17 cellular contexts compared by ENCODE assay signal in the genomic region with DNA sequence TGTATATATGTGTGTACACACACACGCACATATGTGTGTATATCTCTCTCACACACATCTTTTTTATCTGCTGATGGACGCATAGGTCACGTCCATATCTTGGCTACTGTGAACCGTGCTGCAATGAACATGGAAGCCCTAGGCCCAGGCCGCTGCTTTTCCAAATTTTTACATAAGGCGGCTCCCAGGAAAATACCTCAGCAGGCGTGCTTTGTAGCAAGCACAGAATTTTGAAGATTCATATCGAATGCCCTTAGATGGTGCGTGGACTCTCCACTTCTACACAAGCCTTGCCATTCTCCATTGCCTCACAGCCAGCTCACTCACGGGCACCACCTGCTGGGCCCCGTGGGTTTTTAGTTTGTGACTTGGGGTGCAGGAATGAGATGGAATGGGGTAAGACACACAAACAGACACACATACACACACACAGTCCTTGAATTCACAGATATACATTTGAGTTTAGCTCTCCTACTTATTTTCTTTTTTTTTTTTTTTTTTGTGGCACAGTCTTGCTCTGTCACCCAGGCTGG.
"Had no signal": no experiment of that assay in that cellular context is flagged by ENCODE, and none has a peak within 500 bp of the region (broad histone marks: within the 10 kb centered on the region; RNA-seq: fewer than 3 reads in every experiment).

No MANE protein-coding gene starts in this region.

- H3K27ac Mint-ChIP-seq: activated B cell treated with CpG ODN at 0.5 μM for 24 hours; activated CD4-positive, alpha-beta T cell treated with anti-CD3 and anti-CD28 coated beads, Interleukin-2, amount 10 ng/mL, durations not matched to agents 24 days and 14 days; effector memory CD8-positive, alpha-beta T cell; mesothelial cell of epicardium; type B pancreatic cell had no signal

- H3K9me3 Mint-ChIP-seq: activated CD4-positive, alpha-beta T cell treated with anti-CD3 and anti-CD28 coated beads, Interleukin-2, amount 10 ng/mL, durations not matched to agents 24 days and 14 days had no signal

- H3K4me1 ChIP-seq: adrenal gland, gastroesophageal sphincter, lower lobe of right lung had no signal

- H3K27me3 ChIP-seq: adrenal gland, gastroesophageal sphincter had no signal

- DNase-seq: activated B cell treated with CpG ODN at 0.5 μM for 24 hours; activated CD4-positive, alpha-beta T cell treated with anti-CD3 and anti-CD28 coated beads, Interleukin-2, amount 10 ng/mL, durations not matched to agents 24 days and 14 days; activated naive CD4-positive, alpha-beta T cell treated with anti-CD3 and anti-CD28 coated beads, Interleukin-2, amount 50 U/mL, for 16 hours; adrenal gland; caudate nucleus; cortex of kidney; effector memory CD8-positive, alpha-beta T cell; hippocampal formation; lower lobe of right lung; stimulated activated CD4-positive, alpha-beta T cell treated with anti-CD3 and anti-CD28 coated beads, Interleukin-12 subunit alpha, Interleukin-12 subunit beta, amount 100 ng/mL, for 4 hours; stimulated activated naive CD4-positive, alpha-beta T cell; substantia nigra had no signal

- H3K36me3 ChIP-seq: adrenal gland, gastroesophageal sphincter, lower lobe of right lung had no signal

- H3K9me3 ChIP-seq: adrenal gland had no signal

- H3K4me3 Mint-ChIP-seq: activated B cell treated with CpG ODN at 0.5 μM for 24 hours; activated CD4-positive, alpha-beta T cell treated with anti-CD3 and anti-CD28 coated beads, Interleukin-2, amount 10 ng/mL, durations not matched to agents 24 days and 14 days; effector memory CD8-positive, alpha-beta T cell; mesothelial cell of epicardium; neural crest cell; type B pancreatic cell had no signal

- ATAC-seq: effector memory CD8-positive, alpha-beta T cell; gastroesophageal sphincter; lower lobe of right lung had no signal

- H3K27ac ChIP-seq: adrenal gland, epithelial cell of prostate, gastroesophageal sphincter, lower lobe of right lung had no signal

- H3K4me1 Mint-ChIP-seq: activated B cell treated with CpG ODN at 0.5 μM for 24 hours, mesothelial cell of epicardium had no signal

- H3K4me3 ChIP-seq: adrenal gland, gastroesophageal sphincter, lower lobe of right lung had no signal
